In the genomic region with DNA sequence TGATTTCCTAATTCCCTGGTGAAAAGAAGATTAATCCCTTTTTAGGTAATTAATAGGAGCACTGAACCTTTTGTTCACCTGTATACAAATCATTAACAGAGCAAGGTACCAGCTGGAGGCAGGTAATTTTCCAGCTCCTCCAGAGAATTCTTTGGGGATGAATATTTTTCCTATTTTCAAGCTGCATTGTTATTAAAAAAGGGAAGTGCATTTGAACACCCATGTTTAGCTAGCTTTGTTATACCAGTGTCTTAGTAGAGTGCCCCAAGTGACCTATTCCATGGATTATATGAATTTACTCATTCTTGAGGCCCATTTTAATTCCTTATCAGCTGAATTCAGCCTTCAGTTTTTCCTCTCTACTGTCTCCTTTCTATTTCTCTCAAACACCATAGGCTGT, we compare ENCODE assay signal across 33 cellular contexts.
"Had no signal": no experiment of that assay in that cellular context is flagged by ENCODE, and none has a peak within 500 bp of the region (broad histone marks: within the 10 kb centered on the region; RNA-seq: fewer than 3 reads in every experiment).

No MANE protein-coding gene starts in this region.

- DNase-seq: activated effector memory CD4-positive, alpha-beta T cell treated with anti-CD3 and anti-CD28 coated beads, Interleukin-2, amount 50 U/mL, for 16 hours; activated effector memory CD4-positive, alpha-beta T cell treated with Interleukin-2 at 50 U/mL for 16 hours; activated gamma-delta T cell; activated gamma-delta T cell treated with Interleukin-2 at 50 U/mL for 16 hours; activated naive CD4-positive, alpha-beta T cell; activated naive CD4-positive, alpha-beta T cell treated with anti-CD3 and anti-CD28 coated beads for 36 hours; activated naive CD4-positive, alpha-beta T cell treated with anti-CD3 and anti-CD28 coated beads, Interleukin-2, amount 10 ng/mL, durations not matched to agents 7 days and 5 days; activated naive CD4-positive, alpha-beta T cell treated with anti-CD3 and anti-CD28 coated beads, Interleukin-2, amount 50 U/mL, for 16 hours; activated naive CD4-positive, alpha-beta T cell treated with Interleukin-2 at 50 U/mL for 16 hours; activated naive CD8-positive, alpha-beta T cell treated with anti-CD3 and anti-CD28 coated beads for 36 hours; activated naive CD8-positive, alpha-beta T cell treated with anti-CD3 and anti-CD28 coated beads, Interleukin-2, amount 10 ng/mL, durations not matched to agents 7 days and 5 days; activated naive CD8-positive, alpha-beta T cell treated with anti-CD3 and anti-CD28 coated beads, Interleukin-2, amount 50 U/mL, for 24 hours; activated T-cell treated with anti-CD3 and anti-CD28 coated beads, Interleukin-2, amount 50 U/mL, for 24 hours; activated T-cell treated with anti-CD3 and anti-CD28 coated beads, Interleukin-2, amount 50 U/mL, for 4 hours; activated T-cell treated with anti-CD3 and anti-CD28 coated beads, Interleukin-2, amount 50 U/mL, for 48 hours; activated T-cell treated with anti-CD3 and anti-CD28 coated beads, Interleukin-2, amount 50 U/mL, for 72 hours; adrenal gland; amniotic stem cell; amygdala; anterior cingulate cortex; aorta; body of pancreas; brain microvascular endothelial cell; caudate nucleus; central memory CD4-positive, alpha-beta T cell; cerebellar nuclear complex had no signal

- H3K9me3 ChIP-seq: adrenal gland had no signal

- ATAC-seq: activated naive CD4-positive, alpha-beta T cell treated with anti-CD3 and anti-CD28 coated beads, Interleukin-2, amount 50 U/mL, for 72 hours; activated naive CD8-positive, alpha-beta T cell treated with anti-CD3 and anti-CD28 coated beads, Interleukin-2, amount 50 U/mL, for 24 hours; activated T-cell treated with anti-CD3 and anti-CD28 coated beads, Interleukin-2, amount 50 U/mL, for 4 hours; activated T-cell treated with anti-CD3 and anti-CD28 coated beads, Interleukin-2, amount 50 U/mL, for 72 hours; activated T-helper 17 cell treated with anti-CD3 and anti-CD28 coated beads, Interleukin-2, amount 50 U/mL, for 72 hours; body of pancreas had no signal

- FAIRE-seq: astrocyte, bronchial epithelial cell had no signal

- H3K4me1 ChIP-seq: adrenal gland, ascending aorta, body of pancreas, breast epithelium had no signal

- H3K36me3 ChIP-seq: adrenal gland, ascending aorta, brain microvascular endothelial cell, breast epithelium, cardiac muscle cell had no signal

- H3K27ac ChIP-seq: adrenal gland, ascending aorta, body of pancreas, brain microvascular endothelial cell, breast epithelium, cardiac muscle cell had no signal

- H3K4me3 ChIP-seq: adrenal gland, ascending aorta, body of pancreas, breast epithelium, cardiac muscle cell had no signal

- H3K27me3 ChIP-seq: adrenal gland, ascending aorta, body of pancreas, brain microvascular endothelial cell, breast epithelium, cardiac muscle cell had no signal
